In genomic region chr2:164155558-164155957, GRCh38 we compare ENCODE assay signal across 35 cellular contexts.
"Had no signal": no experiment of that assay in that cellular context is flagged by ENCODE, and none has a peak within 500 bp of the region (broad histone marks: within the 10 kb centered on the region; RNA-seq: fewer than 3 reads in every experiment).

No MANE protein-coding gene starts in this region.

- H3K4me3 Mint-ChIP-seq: activated B cell treated with CpG ODN at 0.5 μM for 24 hours; activated CD4-positive, alpha-beta memory T cell treated with anti-CD3 and anti-CD28 coated beads for 36 hours; activated CD4-positive, alpha-beta T cell treated with anti-CD3 and anti-CD28 coated beads, Interleukin-2, amount 10 ng/mL, durations not matched to agents 24 days and 14 days; activated CD8-positive, alpha-beta T cell treated with anti-CD3 and anti-CD28 coated beads for 36 hours; activated naive CD4-positive, alpha-beta T cell treated with anti-CD3 and anti-CD28 coated beads for 36 hours; activated naive CD8-positive, alpha-beta T cell treated with anti-CD3 and anti-CD28 coated beads for 36 hours; activated T-cell treated with anti-CD3 and anti-CD28 coated beads, Interleukin-2, amount 50 U/mL, for 4 hours; activated T-cell treated with anti-CD3 and anti-CD28 coated beads, Interleukin-2, amount 50 U/mL, for 72 hours; activated T-helper 1 cell treated with anti-CD3 and anti-CD28 coated beads, Interleukin-12 subunit alpha, Interleukin-12 subunit beta, Interleukin-2, Interleukin-4 antibody, amounts not matched to agents 30 ng/mL and 10 ng/mL and 1 ng/mL, durations not matched to agents 14 hours and 24 hours and 36 hours; activated T-helper 17 cell treated with anti-CD3 and anti-CD28 coated beads, Interleukin-2, amount 50 U/mL, for 72 hours; T-helper 1 cell treated with Interleukin-12 subunit alpha and Interleukin-12 subunit beta and Interleukin-4 antibody, amounts not matched to agents 30 μg/mL and 1 μg/mL, for 36 hours; T-helper 2 cell treated with Interferon-gamma antibody and Interleukin-4, amounts not matched to agents 5 μg/mL and 100 μg/mL, for 36 hours had no signal

- H3K36me3 ChIP-seq: adrenal gland, brain microvascular endothelial cell, breast epithelium had no signal

- H3K4me1 ChIP-seq: adrenal gland, body of pancreas, breast epithelium had no signal

- H3K27ac ChIP-seq: adrenal gland, body of pancreas, brain microvascular endothelial cell, breast epithelium, VCaP had no signal

- H3K9me3 ChIP-seq: body of pancreas, breast epithelium had no signal

- H3K4me3 ChIP-seq: adrenal gland, body of pancreas, breast epithelium had no signal

- DNase-seq: activated B cell treated with CpG ODN at 0.5 μM for 24 hours; activated CD4-positive, alpha-beta memory T cell treated with anti-CD3 and anti-CD28 coated beads for 36 hours; activated CD4-positive, alpha-beta T cell treated with anti-CD3 and anti-CD28 coated beads for 4 hours; activated CD4-positive, alpha-beta T cell treated with anti-CD3 and anti-CD28 coated beads, Interleukin-2, amount 10 ng/mL, durations not matched to agents 24 days and 14 days; activated CD4-positive, alpha-beta T cell treated with anti-CD3 and anti-CD28 coated beads, Interleukin-2, amount 50 U/mL, for 1 hour; activated CD4-positive, alpha-beta T cell treated with anti-CD3 and anti-CD28 coated beads, Interleukin-2, amount 50 U/mL, for 4 hours; activated CD4-positive, CD25-positive, alpha-beta regulatory T cell treated with anti-CD3 and anti-CD28 coated beads, Interleukin-2, amount 50 U/mL, for 72 hours; activated CD8-positive, alpha-beta memory T cell treated with anti-CD3 and anti-CD28 coated beads, Interleukin-2, amount 50 U/mL, for 4 hours; activated CD8-positive, alpha-beta T cell treated with anti-CD3 and anti-CD28 coated beads for 36 hours; activated effector memory CD4-positive, alpha-beta T cell treated with anti-CD3 and anti-CD28 coated beads, Interleukin-2, amount 50 U/mL, for 16 hours; activated gamma-delta T cell treated with Interleukin-2 at 50 U/mL for 16 hours; activated naive CD4-positive, alpha-beta T cell; activated naive CD4-positive, alpha-beta T cell treated with anti-CD3 and anti-CD28 coated beads for 36 hours; activated naive CD4-positive, alpha-beta T cell treated with anti-CD3 and anti-CD28 coated beads, Interleukin-2, amount 50 U/mL, for 16 hours; activated naive CD8-positive, alpha-beta T cell treated with anti-CD3 and anti-CD28 coated beads for 36 hours; activated T-cell treated with anti-CD3 and anti-CD28 coated beads for 4 hours; activated T-cell treated with anti-CD3 and anti-CD28 coated beads, Interleukin-2, amount 50 U/mL, for 1 hour; activated T-cell treated with anti-CD3 and anti-CD28 coated beads, Interleukin-2, amount 50 U/mL, for 4 hours; activated T-cell treated with anti-CD3 and anti-CD28 coated beads, Interleukin-2, amount 50 U/mL, for 72 hours; adrenal gland; amniotic stem cell; aorta; body of pancreas; brain microvascular endothelial cell; central memory CD4-positive, alpha-beta T cell; T-helper 1 cell; T-helper 2 cell; T-helper 9 cell had no signal

- H3K27ac Mint-ChIP-seq: activated B cell treated with CpG ODN at 0.5 μM for 24 hours; activated CD4-positive, alpha-beta memory T cell treated with anti-CD3 and anti-CD28 coated beads for 36 hours; activated CD4-positive, alpha-beta T cell treated with anti-CD3 and anti-CD28 coated beads, Interleukin-2, amount 10 ng/mL, durations not matched to agents 24 days and 14 days; activated CD8-positive, alpha-beta T cell treated with anti-CD3 and anti-CD28 coated beads for 36 hours; activated naive CD4-positive, alpha-beta T cell treated with anti-CD3 and anti-CD28 coated beads for 36 hours; activated naive CD4-positive, alpha-beta T cell treated with anti-CD3 and anti-CD28 coated beads, Interleukin-2, amount 50 U/mL, for 72 hours; activated naive CD8-positive, alpha-beta T cell treated with anti-CD3 and anti-CD28 coated beads for 36 hours; activated T-cell treated with anti-CD3 and anti-CD28 coated beads, Interleukin-2, amount 50 U/mL, for 72 hours; activated T-helper 1 cell treated with anti-CD3 and anti-CD28 coated beads, Interleukin-12 subunit alpha, Interleukin-12 subunit beta, Interleukin-2, Interleukin-4 antibody, amounts not matched to agents 30 ng/mL and 10 ng/mL and 1 ng/mL, durations not matched to agents 14 hours and 24 hours and 36 hours; activated T-helper 17 cell treated with anti-CD3 and anti-CD28 coated beads, Interleukin-2, amount 50 U/mL, for 72 hours; T-helper 1 cell treated with Interleukin-12 subunit alpha and Interleukin-12 subunit beta and Interleukin-4 antibody, amounts not matched to agents 30 μg/mL and 1 μg/mL, for 36 hours; T-helper 2 cell treated with Interferon-gamma antibody and Interleukin-4, amounts not matched to agents 5 μg/mL and 100 μg/mL, for 36 hours had no signal

- H3K27me3 Mint-ChIP-seq: activated B cell treated with CpG ODN at 0.5 μM for 24 hours; activated CD4-positive, alpha-beta memory T cell treated with anti-CD3 and anti-CD28 coated beads for 36 hours; activated CD4-positive, alpha-beta T cell treated with anti-CD3 and anti-CD28 coated beads, Interleukin-2, amount 10 ng/mL, durations not matched to agents 24 days and 14 days; activated CD8-positive, alpha-beta T cell treated with anti-CD3 and anti-CD28 coated beads for 36 hours; activated naive CD8-positive, alpha-beta T cell treated with anti-CD3 and anti-CD28 coated beads for 36 hours; activated T-helper 17 cell treated with anti-CD3 and anti-CD28 coated beads, Interleukin-2, amount 50 U/mL, for 72 hours had no signal

- H3K36me3 Mint-ChIP-seq: activated CD4-positive, alpha-beta memory T cell treated with anti-CD3 and anti-CD28 coated beads for 36 hours; activated naive CD4-positive, alpha-beta T cell treated with anti-CD3 and anti-CD28 coated beads, Interleukin-2, amount 50 U/mL, for 72 hours; activated naive CD8-positive, alpha-beta T cell treated with anti-CD3 and anti-CD28 coated beads for 36 hours had no signal

- ATAC-seq: activated CD8-positive, alpha-beta T cell treated with anti-CD3 and anti-CD28 coated beads for 36 hours; activated naive CD4-positive, alpha-beta T cell treated with anti-CD3 and anti-CD28 coated beads, Interleukin-2, amount 50 U/mL, for 72 hours; activated T-cell treated with anti-CD3 and anti-CD28 coated beads, Interleukin-2, amount 50 U/mL, for 4 hours; activated T-cell treated with anti-CD3 and anti-CD28 coated beads, Interleukin-2, amount 50 U/mL, for 72 hours; activated T-helper 17 cell treated with anti-CD3 and anti-CD28 coated beads, Interleukin-2, amount 50 U/mL, for 72 hours; body of pancreas had no signal

- H3K27me3 ChIP-seq: adrenal gland, body of pancreas, brain microvascular endothelial cell, breast epithelium had no signal

- H3K4me1 Mint-ChIP-seq: activated B cell treated with CpG ODN at 0.5 μM for 24 hours; activated CD4-positive, alpha-beta T cell treated with anti-CD3 and anti-CD28 coated beads, Interleukin-2, amount 10 ng/mL, durations not matched to agents 24 days and 14 days; activated naive CD8-positive, alpha-beta T cell treated with anti-CD3 and anti-CD28 coated beads for 36 hours; activated T-helper 17 cell treated with anti-CD3 and anti-CD28 coated beads, Interleukin-2, amount 50 U/mL, for 72 hours had no signal

- H3K9me3 Mint-ChIP-seq: activated B cell treated with CpG ODN at 0.5 μM for 24 hours; activated CD4-positive, alpha-beta T cell treated with anti-CD3 and anti-CD28 coated beads, Interleukin-2, amount 10 ng/mL, durations not matched to agents 24 days and 14 days; activated CD8-positive, alpha-beta T cell treated with anti-CD3 and anti-CD28 coated beads for 36 hours; activated naive CD4-positive, alpha-beta T cell treated with anti-CD3 and anti-CD28 coated beads for 36 hours; activated T-helper 1 cell treated with anti-CD3 and anti-CD28 coated beads, Interleukin-12 subunit alpha, Interleukin-12 subunit beta, Interleukin-2, Interleukin-4 antibody, amounts not matched to agents 30 ng/mL and 10 ng/mL and 1 ng/mL, durations not matched to agents 14 hours and 24 hours and 36 hours had no signal
